ENCODE assay signal across 7 cellular contexts in genomic region chr9:129885018-129885669, GRCh38. TPM values are rescaled to one million over a fixed set of nuclear protein-coding genes. Genes with fewer than 3 reads are reported as not detected.
DNase-seq lines count a peak whose midpoint lies in the region; TF ChIP-seq lines count a peak whose summit lies in the region.

No MANE protein-coding gene starts in this region.

- TF ChIP-seq POLR2A in sigmoid colon (IDR thresholded peaks at IDR 0.05), result no peak

- H3K9me3 ChIP-seq in sigmoid colon, result no peaks in the 10 kb centered on the region

- peaks cover 62% of the 10 kb centered on the region for H3K4me1 Mint-ChIP-seq in activated T-helper 1 cell treated with anti-CD3 and anti-CD28 coated beads, Interleukin-12 subunit alpha, Interleukin-12 subunit beta, Interleukin-2, Interleukin-4 antibody, amounts not matched to agents 30 ng/mL and 10 ng/mL and 1 ng/mL, durations not matched to agents 14 hours and 24 hours and 36 hours (ENCODE audit: low read depth)
- peaks cover 44% of the 10 kb centered on the region for H3K4me1 Mint-ChIP-seq in glutamatergic neuron (ENCODE audit: low read depth, unreplicated experiment)

- peak overlapping the region; percentile 100 for H3K27ac Mint-ChIP-seq in activated T-helper 1 cell treated with anti-CD3 and anti-CD28 coated beads, Interleukin-12 subunit alpha, Interleukin-12 subunit beta, Interleukin-2, Interleukin-4 antibody, amounts not matched to agents 30 ng/mL and 10 ng/mL and 1 ng/mL, durations not matched to agents 14 hours and 24 hours and 36 hours
- H3K27ac Mint-ChIP-seq in glutamatergic neuron (ENCODE audit: unreplicated experiment), result peak overlapping the region; percentile 76

- peaks cover 4 to 29% (median 18%) of the 10 kb centered on the region in 4 donors for H3K36me3 ChIP-seq in sigmoid colon

- peaks cover 27% of the 10 kb centered on the region for H3K36me3 Mint-ChIP-seq in activated T-helper 1 cell treated with anti-CD3 and anti-CD28 coated beads, Interleukin-12 subunit alpha, Interleukin-12 subunit beta, Interleukin-2, Interleukin-4 antibody, amounts not matched to agents 30 ng/mL and 10 ng/mL and 1 ng/mL, durations not matched to agents 14 hours and 24 hours and 36 hours (ENCODE audit: low read depth)
- peaks cover 9% of the 10 kb centered on the region for H3K36me3 Mint-ChIP-seq in glutamatergic neuron (ENCODE audit: unreplicated experiment)

- intact Hi-C loops in activated T-helper 1 cell treated with anti-CD3 and anti-CD28 coated beads, Interleukin-12 subunit alpha, Interleukin-12 subunit beta, Interleukin-2, Interleukin-4 antibody, amounts not matched to agents 30 ng/mL and 10 ng/mL and 1 ng/mL, durations not matched to agents 14 hours and 24 hours and 36 hours (cut with micrococcal nuclease), result loop anchor here (2.0 to 5.0 kb wide), 2 partner anchors 358 to 1387 kb away; no protein-coding TSS in a partner anchor
- intact Hi-C loops in sigmoid colon (cut with DNase I), result loop anchor here (1.0 to 10.0 kb wide), 5 partner anchors 47 to 450 kb away; partner anchors contain the start of gene FNBP1

- peaks cover 2% of the 10 kb centered on the region for H3K27me3 Mint-ChIP-seq in activated T-helper 1 cell treated with anti-CD3 and anti-CD28 coated beads, Interleukin-12 subunit alpha, Interleukin-12 subunit beta, Interleukin-2, Interleukin-4 antibody, amounts not matched to agents 30 ng/mL and 10 ng/mL and 1 ng/mL, durations not matched to agents 14 hours and 24 hours and 36 hours (ENCODE audit: insufficient read depth)
- peaks cover 7% of the 10 kb centered on the region for H3K27me3 Mint-ChIP-seq in glutamatergic neuron (ENCODE audit: unreplicated experiment)

- TF ChIP-seq EP300 in sigmoid colon (IDR thresholded peaks at IDR 0.05), result no peak

- no peaks in the 10 kb centered on the region for H3K27me3 ChIP-seq in sigmoid colon

- peak overlapping the region; percentile 94 for H3K4me3 Mint-ChIP-seq in activated T-helper 1 cell treated with anti-CD3 and anti-CD28 coated beads, Interleukin-12 subunit alpha, Interleukin-12 subunit beta, Interleukin-2, Interleukin-4 antibody, amounts not matched to agents 30 ng/mL and 10 ng/mL and 1 ng/mL, durations not matched to agents 14 hours and 24 hours and 36 hours
- peak overlapping the region; percentile 46 for H3K4me3 Mint-ChIP-seq in glutamatergic neuron (ENCODE audit: unreplicated experiment)

- H3K4me1 ChIP-seq in sigmoid colon, result peaks cover 0 to 72% (median 68%) of the 10 kb centered on the region in 4 donors

- no peaks in the 10 kb centered on the region for H3K9me3 Mint-ChIP-seq in activated T-helper 1 cell treated with anti-CD3 and anti-CD28 coated beads, Interleukin-12 subunit alpha, Interleukin-12 subunit beta, Interleukin-2, Interleukin-4 antibody, amounts not matched to agents 30 ng/mL and 10 ng/mL and 1 ng/mL, durations not matched to agents 14 hours and 24 hours and 36 hours
- H3K9me3 Mint-ChIP-seq in glutamatergic neuron (ENCODE audit: unreplicated experiment), result peaks cover 8% of the 10 kb centered on the region

- peak overlapping the region; percentile 79 to 88 (median 86) for H3K27ac ChIP-seq in sigmoid colon

- 17 to 19% methylated on average over 27 of the region's 27 CpGs for WGBS in sigmoid colon, 2 donors

- DNase-seq in GM10266 (ENCODE audit: extremely low spot score), result no peak
- DNase-seq in NCI-H1092 (lab: John Stamatoyannopoulos, UW), result peak; percentile 32
- peak; percentile 41 for DNase-seq in activated T-helper 1 cell treated with anti-CD3 and anti-CD28 coated beads, Interleukin-12 subunit alpha, Interleukin-12 subunit beta, Interleukin-2, Interleukin-4 antibody, amounts not matched to agents 30 ng/mL and 10 ng/mL and 1 ng/mL, durations not matched to agents 14 hours and 24 hours and 36 hours (ENCODE audit: low spot score)
- DNase-seq in glutamatergic neuron, result no peak
- peak; percentile 81 for DNase-seq in sigmoid colon
- DNase-seq in kidney glomerular epithelial cell (lab: John Stamatoyannopoulos, UW), result no peak
- no peak for DNase-seq in activated gamma-delta T cell treated with Interleukin-2 at 50 U/mL for 16 hours

- peak; percentile 60 for TF ChIP-seq CTCF in GM10266 (IDR thresholded peaks at IDR 0.05; ENCODE audit: control insufficient read depth, insufficient read depth, low read depth, missing control alignments)
- no peak for TF ChIP-seq CTCF in glutamatergic neuron (IDR thresholded peaks at IDR 0.05; ENCODE audit: partially characterized antibody, unreplicated experiment)
- peak in 2 of 4 experiments; percentile 22 to 25 for TF ChIP-seq CTCF in sigmoid colon (IDR thresholded peaks at IDR 0.05)

- H3K4me3 ChIP-seq in sigmoid colon, result peak overlapping the region in 3 of 4 donors; percentile 26 to 36 (median 36)

RNA-seq across cellular contexts. Expression of gene USP20, which starts 49.9 kb away (rescaled TPM):
- total RNA-seq in activated T-helper 1 cell treated with anti-CD3 and anti-CD28 coated beads, Interleukin-12 subunit alpha, Interleukin-12 subunit beta, Interleukin-2, Interleukin-4 antibody, amounts not matched to agents 30 ng/mL and 10 ng/mL and 1 ng/mL, durations not matched to agents 14 hours and 24 hours and 36 hours, result 47.9 and 50.2 TPM in 2 replicates
- total RNA-seq in glutamatergic neuron (ENCODE audit: unreplicated experiment) (93.5 TPM), sigmoid colon (10 to 100 TPM; 17.5 to 52.1 (median 21.8) TPM)
- polyA plus RNA-seq in sigmoid colon, result 10 to 100 TPM in 1 of 3 donors, 1 to 10 TPM in 2; 7.9 to 26.7 (median 9.6) TPM

RNA-seq across cellular contexts. Expression of gene C9orf78, which starts 50.1 kb away (rescaled TPM):
- total RNA-seq in activated T-helper 1 cell treated with anti-CD3 and anti-CD28 coated beads, Interleukin-12 subunit alpha, Interleukin-12 subunit beta, Interleukin-2, Interleukin-4 antibody, amounts not matched to agents 30 ng/mL and 10 ng/mL and 1 ng/mL, durations not matched to agents 14 hours and 24 hours and 36 hours, result 64.0 and 67.4 TPM in 2 replicates
- 46.1 TPM for total RNA-seq in glutamatergic neuron (ENCODE audit: unreplicated experiment)
- total RNA-seq in sigmoid colon, result 100 to 1,000 TPM in 1 of 4 donors, 10 to 100 TPM in 3; 55.7 to 172 (median 66.0) TPM
- polyA plus RNA-seq in sigmoid colon, result 10 to 100 TPM; 63.1 to 84.1 (median 74.9) TPM

Comparison
In these comparisons a context has a peak if more than half of its experiments do, and no peak if none do; other contexts are left out.
1. DNase-seq: peak in NCI-H1092 (single experiment), activated T-helper 1 cell treated with anti-CD3 and anti-CD28 coated beads, Interleukin-12 subunit alpha, Interleukin-12 subunit beta, Interleukin-2, Interleukin-4 antibody, amounts not matched to agents 30 ng/mL and 10 ng/mL and 1 ng/mL, durations not matched to agents 14 hours and 24 hours and 36 hours (single experiment) and sigmoid colon (single experiment); none in GM10266 (single experiment), glutamatergic neuron (single experiment), kidney glomerular epithelial cell (single experiment) and activated gamma-delta T cell treated with Interleukin-2 at 50 U/mL for 16 hours (single experiment).